In genomic region chr15:76336254-76337046, GRCh38 we compare ENCODE assay signal across 1 cellular context.
A peak's percentile ranks its signal among the peaks of the same experiment; 100 is the strongest.
TF ChIP-seq lines count a peak whose summit lies in the region.

ISL2 (plus strand) TSS chr15:76336773; CDS start chr15:76336884, 111 bp downstream.

TF ChIP-seq in H1, 55 proteins besides CTCF, POLR2A, EP300 and RAD21 (continued from another document):
- TF ChIP-seq BRCA1 (IDR thresholded peaks at IDR 0.05; ENCODE audit: low read depth, low read length) (no peak), TAF1 (IDR thresholded peaks at IDR 0.05; ENCODE audit: low read depth, low read length) (peak; percentile 85), HDAC6 (IDR thresholded peaks at IDR 0.05; ENCODE audit: low read depth, low read length) (no peak), KDM1A (IDR thresholded peaks at IDR 0.05; ENCODE audit: borderline replicate concordance, low read length) (no peak), PHF8 (conservative IDR thresholded peaks at IDR 0.05; ENCODE audit: low read depth, low read length) (peak; percentile 22; the same call in 1 of the 2 replicates), SP2 (IDR thresholded peaks at IDR 0.05; ENCODE audit: low read length) (no peak), CREB1 (IDR thresholded peaks at IDR 0.05) (peak; percentile 96), SAP30 (IDR thresholded peaks at IDR 0.05; ENCODE audit: insufficient read depth, insufficient replicate concordance, low read length) (no peak), KDM4A (IDR thresholded peaks at IDR 0.05; ENCODE audit: low read depth, low read length, severe bottlenecking) (no peak), ZNF274 (IDR thresholded peaks at IDR 0.05; ENCODE audit: borderline replicate concordance, extremely low read depth, low read length) (no peak), RXRA (IDR thresholded peaks at IDR 0.05; ENCODE audit: insufficient read depth, low read depth, low read length) (no peak), BCL11A (IDR thresholded peaks at IDR 0.05; ENCODE audit: low read depth in 2 of 2, low read length in 2 of 2) (no peak), SP1 (IDR thresholded peaks at IDR 0.05; ENCODE audit: low read depth, low read length) (peak; percentile 66; the same call in 1 of the 2 replicates), SUZ12 (IDR thresholded peaks at IDR 0.05; ENCODE audit: low read length) (no peak), MAX (IDR thresholded peaks at IDR 0.05) (peak; percentile 19; the same call in 1 of the 2 replicates), GABPA (IDR thresholded peaks at IDR 0.05; ENCODE audit: borderline replicate concordance, insufficient read depth, low read length) (no peak), EZH2 (IDR thresholded peaks at IDR 0.05; ENCODE audit: low read depth, low read length, severe bottlenecking) (no peak), POLR2AphosphoS5 (IDR thresholded peaks at IDR 0.05; ENCODE audit: low read depth, low read length) (peak; percentile 64), JUND (IDR thresholded peaks at IDR 0.05; ENCODE audit: low read length) (no peak), CHD1 (IDR thresholded peaks at IDR 0.05; ENCODE audit: low read depth, low read length) (no peak), CTBP2 (IDR thresholded peaks at IDR 0.05; ENCODE audit: borderline replicate concordance, insufficient read depth, insufficient read length, low read length) (no peak), SIRT6 (IDR thresholded peaks at IDR 0.05; ENCODE audit: low read length) (no peak), TEAD4 (IDR thresholded peaks at IDR 0.05; ENCODE audit: low read depth, low read length) (no peak), NANOG (IDR thresholded peaks at IDR 0.05; ENCODE audit: insufficient read depth, low read depth, low read length, poor library complexity, severe bottlenecking) (peak; percentile 14), ATF3 (IDR thresholded peaks at IDR 0.05; ENCODE audit: insufficient read depth, low read depth, low read length) (peak; percentile 54; the same call in 1 of the 2 replicates), HDAC2 (IDR thresholded peaks at IDR 0.05; ENCODE audit: borderline replicate concordance in 1 of 2, low read depth in 2 of 2, low read length in 2 of 2) (no peak), SRF (IDR thresholded peaks at IDR 0.05; ENCODE audit: low read depth, low read length) (no peak), GTF2F1 (IDR thresholded peaks at IDR 0.05; ENCODE audit: borderline replicate concordance, low read depth, low read length) (no peak), RBBP5 (IDR thresholded peaks at IDR 0.05; ENCODE audit: borderline replicate concordance, low read depth, low read length) (no peak), CBX8 (IDR thresholded peaks at IDR 0.05; ENCODE audit: borderline replicate concordance, low read depth, low read length) (no peak), SP4 (IDR thresholded peaks at IDR 0.05; ENCODE audit: low read length) (no peak), FOSL1 (IDR thresholded peaks at IDR 0.05; ENCODE audit: insufficient read depth, low read depth, low read length) (no peak), CHD2 (IDR thresholded peaks at IDR 0.05; ENCODE audit: low read length) (no peak), TBP (IDR thresholded peaks at IDR 0.05; ENCODE audit: low read depth, low read length) (peak; percentile 92), CEBPB (IDR thresholded peaks at IDR 0.05; ENCODE audit: low read depth, low read length) (peak; percentile 87), YY1 (IDR thresholded peaks at IDR 0.05; ENCODE audit: low read depth, low read length) (0 out of 2 replicates have a peak, but pooled peaks have one; percentile 26), RFX5 (IDR thresholded peaks at IDR 0.05; ENCODE audit: borderline replicate concordance, low read depth, low read length) (no peak), CBX5 (IDR thresholded peaks at IDR 0.05; ENCODE audit: low read depth, low read length) (no peak), KDM5A (IDR thresholded peaks at IDR 0.05; ENCODE audit: low read length) (no peak)
- TF ChIP-seq, protein P1, sequence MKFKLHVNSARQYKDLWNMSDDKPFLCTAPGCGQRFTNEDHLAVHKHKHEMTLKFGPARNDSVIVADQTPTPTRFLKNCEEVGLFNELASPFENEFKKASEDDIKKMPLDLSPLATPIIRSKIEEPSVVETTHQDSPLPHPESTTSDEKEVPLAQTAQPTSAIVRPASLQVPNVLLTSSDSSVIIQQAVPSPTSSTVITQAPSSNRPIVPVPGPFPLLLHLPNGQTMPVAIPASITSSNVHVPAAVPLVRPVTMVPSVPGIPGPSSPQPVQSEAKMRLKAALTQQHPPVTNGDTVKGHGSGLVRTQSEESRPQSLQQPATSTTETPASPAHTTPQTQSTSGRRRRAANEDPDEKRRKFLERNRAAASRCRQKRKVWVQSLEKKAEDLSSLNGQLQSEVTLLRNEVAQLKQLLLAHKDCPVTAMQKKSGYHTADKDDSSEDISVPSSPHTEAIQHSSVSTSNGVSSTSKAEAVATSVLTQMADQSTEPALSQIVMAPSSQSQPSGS (IDR thresholded peaks at IDR 0.05; ENCODE audit: low read length): no peak; the same call in 1 of the 2 replicates
- TF ChIP-seq, protein P2, sequence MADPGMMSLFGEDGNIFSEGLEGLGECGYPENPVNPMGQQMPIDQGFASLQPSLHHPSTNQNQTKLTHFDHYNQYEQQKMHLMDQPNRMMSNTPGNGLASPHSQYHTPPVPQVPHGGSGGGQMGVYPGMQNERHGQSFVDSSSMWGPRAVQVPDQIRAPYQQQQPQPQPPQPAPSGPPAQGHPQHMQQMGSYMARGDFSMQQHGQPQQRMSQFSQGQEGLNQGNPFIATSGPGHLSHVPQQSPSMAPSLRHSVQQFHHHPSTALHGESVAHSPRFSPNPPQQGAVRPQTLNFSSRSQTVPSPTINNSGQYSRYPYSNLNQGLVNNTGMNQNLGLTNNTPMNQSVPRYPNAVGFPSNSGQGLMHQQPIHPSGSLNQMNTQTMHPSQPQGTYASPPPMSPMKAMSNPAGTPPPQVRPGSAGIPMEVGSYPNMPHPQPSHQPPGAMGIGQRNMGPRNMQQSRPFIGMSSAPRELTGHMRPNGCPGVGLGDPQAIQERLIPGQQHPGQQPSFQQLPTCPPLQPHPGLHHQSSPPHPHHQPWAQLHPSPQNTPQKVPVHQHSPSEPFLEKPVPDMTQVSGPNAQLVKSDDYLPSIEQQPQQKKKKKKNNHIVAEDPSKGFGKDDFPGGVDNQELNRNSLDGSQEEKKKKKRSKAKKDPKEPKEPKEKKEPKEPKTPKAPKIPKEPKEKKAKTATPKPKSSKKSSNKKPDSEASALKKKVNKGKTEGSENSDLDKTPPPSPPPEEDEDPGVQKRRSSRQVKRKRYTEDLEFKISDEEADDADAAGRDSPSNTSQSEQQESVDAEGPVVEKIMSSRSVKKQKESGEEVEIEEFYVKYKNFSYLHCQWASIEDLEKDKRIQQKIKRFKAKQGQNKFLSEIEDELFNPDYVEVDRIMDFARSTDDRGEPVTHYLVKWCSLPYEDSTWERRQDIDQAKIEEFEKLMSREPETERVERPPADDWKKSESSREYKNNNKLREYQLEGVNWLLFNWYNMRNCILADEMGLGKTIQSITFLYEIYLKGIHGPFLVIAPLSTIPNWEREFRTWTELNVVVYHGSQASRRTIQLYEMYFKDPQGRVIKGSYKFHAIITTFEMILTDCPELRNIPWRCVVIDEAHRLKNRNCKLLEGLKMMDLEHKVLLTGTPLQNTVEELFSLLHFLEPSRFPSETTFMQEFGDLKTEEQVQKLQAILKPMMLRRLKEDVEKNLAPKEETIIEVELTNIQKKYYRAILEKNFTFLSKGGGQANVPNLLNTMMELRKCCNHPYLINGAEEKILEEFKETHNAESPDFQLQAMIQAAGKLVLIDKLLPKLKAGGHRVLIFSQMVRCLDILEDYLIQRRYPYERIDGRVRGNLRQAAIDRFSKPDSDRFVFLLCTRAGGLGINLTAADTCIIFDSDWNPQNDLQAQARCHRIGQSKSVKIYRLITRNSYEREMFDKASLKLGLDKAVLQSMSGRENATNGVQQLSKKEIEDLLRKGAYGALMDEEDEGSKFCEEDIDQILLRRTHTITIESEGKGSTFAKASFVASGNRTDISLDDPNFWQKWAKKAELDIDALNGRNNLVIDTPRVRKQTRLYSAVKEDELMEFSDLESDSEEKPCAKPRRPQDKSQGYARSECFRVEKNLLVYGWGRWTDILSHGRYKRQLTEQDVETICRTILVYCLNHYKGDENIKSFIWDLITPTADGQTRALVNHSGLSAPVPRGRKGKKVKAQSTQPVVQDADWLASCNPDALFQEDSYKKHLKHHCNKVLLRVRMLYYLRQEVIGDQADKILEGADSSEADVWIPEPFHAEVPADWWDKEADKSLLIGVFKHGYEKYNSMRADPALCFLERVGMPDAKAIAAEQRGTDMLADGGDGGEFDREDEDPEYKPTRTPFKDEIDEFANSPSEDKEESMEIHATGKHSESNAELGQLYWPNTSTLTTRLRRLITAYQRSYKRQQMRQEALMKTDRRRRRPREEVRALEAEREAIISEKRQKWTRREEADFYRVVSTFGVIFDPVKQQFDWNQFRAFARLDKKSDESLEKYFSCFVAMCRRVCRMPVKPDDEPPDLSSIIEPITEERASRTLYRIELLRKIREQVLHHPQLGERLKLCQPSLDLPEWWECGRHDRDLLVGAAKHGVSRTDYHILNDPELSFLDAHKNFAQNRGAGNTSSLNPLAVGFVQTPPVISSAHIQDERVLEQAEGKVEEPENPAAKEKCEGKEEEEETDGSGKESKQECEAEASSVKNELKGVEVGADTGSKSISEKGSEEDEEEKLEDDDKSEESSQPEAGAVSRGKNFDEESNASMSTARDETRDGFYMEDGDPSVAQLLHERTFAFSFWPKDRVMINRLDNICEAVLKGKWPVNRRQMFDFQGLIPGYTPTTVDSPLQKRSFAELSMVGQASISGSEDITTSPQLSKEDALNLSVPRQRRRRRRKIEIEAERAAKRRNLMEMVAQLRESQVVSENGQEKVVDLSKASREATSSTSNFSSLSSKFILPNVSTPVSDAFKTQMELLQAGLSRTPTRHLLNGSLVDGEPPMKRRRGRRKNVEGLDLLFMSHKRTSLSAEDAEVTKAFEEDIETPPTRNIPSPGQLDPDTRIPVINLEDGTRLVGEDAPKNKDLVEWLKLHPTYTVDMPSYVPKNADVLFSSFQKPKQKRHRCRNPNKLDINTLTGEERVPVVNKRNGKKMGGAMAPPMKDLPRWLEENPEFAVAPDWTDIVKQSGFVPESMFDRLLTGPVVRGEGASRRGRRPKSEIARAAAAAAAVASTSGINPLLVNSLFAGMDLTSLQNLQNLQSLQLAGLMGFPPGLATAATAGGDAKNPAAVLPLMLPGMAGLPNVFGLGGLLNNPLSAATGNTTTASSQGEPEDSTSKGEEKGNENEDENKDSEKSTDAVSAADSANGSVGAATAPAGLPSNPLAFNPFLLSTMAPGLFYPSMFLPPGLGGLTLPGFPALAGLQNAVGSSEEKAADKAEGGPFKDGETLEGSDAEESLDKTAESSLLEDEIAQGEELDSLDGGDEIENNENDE (IDR thresholded peaks at IDR 0.05; ENCODE audit: insufficient replicate concordance, low read length): no peak
